ENCODE assay signal across 26 cellular contexts in genomic region chr2:141586985-141587384, GRCh38.
"Had no signal": no experiment of that assay in that cellular context is flagged by ENCODE, and none has a peak within 500 bp of the region (broad histone marks: within the 10 kb centered on the region; RNA-seq: fewer than 3 reads in every experiment).

No MANE protein-coding gene starts in this region.

- H3K36me3 ChIP-seq: esophagus squamous epithelium, gastrocnemius medialis, heart right ventricle, left lung, lower lobe of right lung had no signal

- H3K9me3 ChIP-seq: esophagus squamous epithelium, gastrocnemius medialis, lower lobe of right lung, mucosa of descending colon had no signal

- H3K27ac ChIP-seq: epithelial cell of prostate, esophagus squamous epithelium, gastrocnemius medialis, heart right ventricle, left lung, lower lobe of right lung had no signal

- H3K27me3 ChIP-seq: esophagus squamous epithelium, gastrocnemius medialis, heart right ventricle, left lung had no signal

- ATAC-seq: effector memory CD8-positive, alpha-beta T cell; esophagus mucosa; gastrocnemius medialis; heart right ventricle; left cardiac atrium; left lung; left ventricle myocardium superior; lower lobe of right lung; mucosa of descending colon; naive thymus-derived CD8-positive, alpha-beta T cell had no signal

- DNase-seq: cortex of kidney; effector CD8-positive, alpha-beta T cell; effector memory CD8-positive, alpha-beta T cell; endodermal cell; erythroblast; esophagus squamous epithelium; foreskin fibroblast; foreskin melanocyte; gastrocnemius medialis; glutamatergic neuron; head of caudate nucleus; heart right ventricle; hippocampal formation; left cardiac atrium; left lung; left ventricle myocardium superior; lower lobe of right lung; mesenchymal stem cell; mucosa of descending colon; naive B cell; naive thymus-derived CD8-positive, alpha-beta T cell had no signal

- FAIRE-seq: endometrium, islet of Langerhans, keratinocyte had no signal

- H3K4me3 ChIP-seq: esophagus squamous epithelium, gastrocnemius medialis, heart right ventricle, left lung, lower lobe of right lung, mucosa of descending colon had no signal

- H3K4me1 ChIP-seq: esophagus squamous epithelium, gastrocnemius medialis, heart right ventricle, left lung, lower lobe of right lung had no signal
